Comparison of ENCODE assay signal across 8 cellular contexts in the genomic region with DNA sequence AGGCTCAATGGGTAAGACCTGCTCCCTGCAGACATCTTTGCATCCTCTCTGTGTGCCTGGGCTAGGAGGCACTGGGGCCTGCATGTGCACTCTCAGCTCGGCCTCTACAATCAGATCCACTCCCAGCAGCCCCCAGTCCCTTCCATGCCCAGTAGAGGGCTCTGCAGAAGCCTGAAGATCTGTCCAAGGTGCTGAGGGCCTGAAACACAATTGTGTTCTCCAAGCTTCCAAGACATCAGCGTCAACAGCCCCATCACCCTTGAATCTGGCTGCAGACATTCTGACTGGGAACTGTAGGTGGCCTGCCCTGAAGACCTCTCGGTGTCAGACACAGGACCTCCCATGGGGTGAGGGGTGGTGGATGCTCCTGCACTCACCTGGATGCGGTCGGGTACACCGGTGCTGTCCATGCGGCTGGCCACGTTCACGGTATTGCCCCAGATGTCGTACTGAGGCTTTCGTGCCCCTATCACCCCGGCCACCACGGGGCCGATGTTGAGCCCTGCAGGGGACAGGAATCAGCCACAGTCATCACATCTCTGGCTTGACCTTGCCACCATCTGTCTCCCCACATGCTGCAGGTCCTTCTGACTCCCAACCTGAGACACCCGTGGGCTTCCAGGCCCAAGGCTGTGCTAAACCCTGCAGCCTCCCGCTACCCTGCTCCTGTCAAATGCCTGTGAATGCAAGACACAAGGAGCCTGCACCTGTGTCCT.
DNase-seq lines count a peak whose midpoint lies in the region; ATAC-seq and TF ChIP-seq lines count a peak whose summit lies in the region.

No MANE protein-coding gene starts in this region.

- H3K27me3 Mint-ChIP-seq in activated CD4-positive, alpha-beta T cell treated with anti-CD3 and anti-CD28 coated beads, Interleukin-2, amount 10 ng/mL, durations not matched to agents 7 days and 5 days, result no peaks in the 10 kb centered on the region
- H3K27me3 Mint-ChIP-seq in CD8-positive, alpha-beta memory T cell, result peaks cover 0 to 1% of the 10 kb centered on the region in 2 donors

- no peaks in the 10 kb centered on the region for H3K4me1 Mint-ChIP-seq in activated CD4-positive, alpha-beta T cell treated with anti-CD3 and anti-CD28 coated beads, Interleukin-2, amount 10 ng/mL, durations not matched to agents 7 days and 5 days
- H3K4me1 Mint-ChIP-seq in CD8-positive, alpha-beta memory T cell, result no peaks in the 10 kb centered on the region

- H3K9me3 Mint-ChIP-seq in activated CD4-positive, alpha-beta T cell treated with anti-CD3 and anti-CD28 coated beads, Interleukin-2, amount 10 ng/mL, durations not matched to agents 7 days and 5 days, result no peaks in the 10 kb centered on the region
- H3K9me3 Mint-ChIP-seq in CD8-positive, alpha-beta memory T cell, result no peaks in the 10 kb centered on the region

- H3K27me3 ChIP-seq in BJ (ENCODE audit: control insufficient read depth, insufficient read depth, low read length), result no peaks in the 10 kb centered on the region
- H3K27me3 ChIP-seq in trophoblast cell (ENCODE audit: insufficient read depth, low read length), result no peaks in the 10 kb centered on the region
- H3K27me3 ChIP-seq in CD8-positive, alpha-beta memory T cell (ENCODE audit: insufficient read depth, low read length, poor library complexity, severe bottlenecking), result no peaks in the 10 kb centered on the region

- H3K36me3 ChIP-seq in BJ (ENCODE audit: control insufficient read depth, insufficient read depth, low read length) (no peaks in the 10 kb centered on the region), trophoblast cell (ENCODE audit: control insufficient read depth in 1 of 2, insufficient read depth in 2 of 2, low read length in 2 of 2) (no peaks in the 10 kb centered on the region)
- H3K36me3 ChIP-seq in CD8-positive, alpha-beta memory T cell (ENCODE audit: insufficient read depth, low read length), result no peaks in the 10 kb centered on the region

- no CpG with 5 or more reads among the region's 16 CpGs for WGBS in trophoblast cell (ENCODE audit: extremely low coverage, insufficient coverage, insufficient read length)

- no peaks in the 10 kb centered on the region for H3K79me1 ChIP-seq in trophoblast cell (ENCODE audit: low read length)

- H4K12ac ChIP-seq in trophoblast cell (ENCODE audit: low read depth, low read length), result no peak overlapping the region

- POLR2A ChIA-PET in BJ (lab: Charles Lee), result no interaction called here
- POLR2A ChIA-PET in activated CD4-positive, alpha-beta T cell treated with anti-CD3 and anti-CD28 coated beads, Interleukin-2, amount 10 ng/mL, durations not matched to agents 7 days and 5 days (lab: Charles Lee), result no interaction called here
- POLR2A ChIA-PET in CD8-positive, alpha-beta memory T cell (lab: Charles Lee), result no interaction called here

- no peak overlapping the region for H3K4me2 ChIP-seq in trophoblast cell (ENCODE audit: low read length)

- H3K9me3 ChIP-seq in trophoblast cell (ENCODE audit: insufficient read depth, low read depth, low read length), result no peaks in the 10 kb centered on the region
- H3K9me3 ChIP-seq in CD8-positive, alpha-beta memory T cell (ENCODE audit: low read length), result no peaks in the 10 kb centered on the region

- in situ Hi-C loops in GM13977 (cut with MboI; ENCODE audit: low pct_unique_long_range_greater_than_20kb, low sequenced_read_pairs, unreplicated experiment), result no loop called here

- no peak overlapping the region for H4K91ac ChIP-seq in trophoblast cell (ENCODE audit: low read depth, low read length)

- CTCF ChIA-PET in BJ (lab: Yijun Ruan, JAX), result interaction anchor here (0.8 to 1.9 kb wide), 8 partner anchors 9 to 272 kb away, joined by 3 to 11 read pairs (median 3); no protein-coding TSS in a partner anchor
- CTCF ChIA-PET in activated CD4-positive, alpha-beta T cell treated with anti-CD3 and anti-CD28 coated beads, Interleukin-2, amount 10 ng/mL, durations not matched to agents 7 days and 5 days (lab: Charles Lee), result no interaction called here
- CTCF ChIA-PET in CD8-positive, alpha-beta memory T cell (lab: Charles Lee), result interaction anchor here (0.9 kb wide), 1 partner anchor 40 kb away, joined by 4 read pairs; no protein-coding TSS in a partner anchor

- H2BK5ac ChIP-seq in trophoblast cell (ENCODE audit: low read depth, low read length, poor library complexity), result no peak overlapping the region

- H2AFZ ChIP-seq in trophoblast cell (ENCODE audit: insufficient read depth, low read length, poor library complexity), result no peak overlapping the region

- no peak overlapping the region for H3K14ac ChIP-seq in trophoblast cell (ENCODE audit: low read length)

- H2BK12ac ChIP-seq in trophoblast cell (ENCODE audit: low read length), result no peak overlapping the region

- H3K4me3 ChIP-seq in BJ (ENCODE audit: low read depth, low read length) (no peak overlapping the region), LNCaP clone FGC (ENCODE audit: low read depth, low read length) (no peak overlapping the region), fibroblast of villous mesenchyme (ENCODE audit: low read depth, low read length) (no peak overlapping the region), trophoblast cell (ENCODE audit: low read depth, low read length) (no peak overlapping the region)
- no peak overlapping the region for H3K4me3 ChIP-seq in CD8-positive, alpha-beta memory T cell (ENCODE audit: low read length)

- no peak overlapping the region for H3K4me3 Mint-ChIP-seq in activated CD4-positive, alpha-beta T cell treated with anti-CD3 and anti-CD28 coated beads, Interleukin-2, amount 10 ng/mL, durations not matched to agents 7 days and 5 days
- H3K4me3 Mint-ChIP-seq in CD8-positive, alpha-beta memory T cell, result no peak overlapping the region

- no peak for ATAC-seq in HG02973 (IDR thresholded peaks at IDR 0.05; ENCODE audit: unreplicated experiment)

- DNase-seq in BJ (ENCODE audit: low read depth), result no peak
- peak; percentile 84 for DNase-seq in GM13977 (ENCODE audit: low spot score)
- peak; percentile 54 for DNase-seq in LNCaP clone FGC (ENCODE audit: low read depth)
- DNase-seq in activated CD4-positive, alpha-beta T cell treated with anti-CD3 and anti-CD28 coated beads, Interleukin-2, amount 10 ng/mL, durations not matched to agents 7 days and 5 days, result peak; percentile 68
- peak; percentile 61 for DNase-seq in fibroblast of villous mesenchyme (ENCODE audit: low read depth)
- peak; percentile 43 to 65 for DNase-seq in trophoblast cell
- no peak for DNase-seq in CD8-positive, alpha-beta memory T cell

- no peak overlapping the region for H3K27ac ChIP-seq in trophoblast cell (ENCODE audit: low read depth, low read length)
- H3K27ac ChIP-seq in CD8-positive, alpha-beta memory T cell (ENCODE audit: low read depth, low read length), result no peak overlapping the region

- TF ChIP-seq CTCF in BJ (IDR thresholded peaks at IDR 0.05; ENCODE audit: insufficient read depth, low read depth, low read length) (peak; percentile 93), GM13977 (IDR thresholded peaks at IDR 0.05; ENCODE audit: extremely low read depth, insufficient read depth, missing control alignments) (peak; percentile 76), LNCaP clone FGC (IDR thresholded peaks at IDR 0.05; ENCODE audit: control insufficient read depth, extremely low read depth, insufficient read depth) (peak; percentile 94), fibroblast of villous mesenchyme (IDR thresholded peaks at IDR 0.05; ENCODE audit: insufficient read depth, low read depth, low read length) (peak; percentile 96)

- H3K18ac ChIP-seq in trophoblast cell (ENCODE audit: low read length), result no peak overlapping the region

- no peak overlapping the region for H2AK5ac ChIP-seq in trophoblast cell (ENCODE audit: low read length)

- H3K4me1 ChIP-seq in trophoblast cell (ENCODE audit: control insufficient read depth in 1 of 2, insufficient read depth in 2 of 2, low read length in 2 of 2), result peaks cover 6 to 11% of the 10 kb centered on the region in 2 experiments
- no peaks in the 10 kb centered on the region for H3K4me1 ChIP-seq in CD8-positive, alpha-beta memory T cell (ENCODE audit: insufficient read depth, low read length)

- H3K4ac ChIP-seq in trophoblast cell (ENCODE audit: low read depth, low read length), result no peak overlapping the region

- H2BK120ac ChIP-seq in trophoblast cell (ENCODE audit: insufficient read depth, low read length, poor library complexity), result no peak overlapping the region

- H4K8ac ChIP-seq in trophoblast cell (ENCODE audit: low read depth, low read length), result no peak overlapping the region

- H3K27ac Mint-ChIP-seq in activated CD4-positive, alpha-beta T cell treated with anti-CD3 and anti-CD28 coated beads, Interleukin-2, amount 10 ng/mL, durations not matched to agents 7 days and 5 days, result no peak overlapping the region
- no peak overlapping the region for H3K27ac Mint-ChIP-seq in CD8-positive, alpha-beta memory T cell

- H3K79me2 ChIP-seq in trophoblast cell (ENCODE audit: control insufficient read depth, insufficient read depth, low read length, poor library complexity), result no peaks in the 10 kb centered on the region

- no peaks in the 10 kb centered on the region for H3K36me3 Mint-ChIP-seq in activated CD4-positive, alpha-beta T cell treated with anti-CD3 and anti-CD28 coated beads, Interleukin-2, amount 10 ng/mL, durations not matched to agents 7 days and 5 days (ENCODE audit: low read depth)
- H3K36me3 Mint-ChIP-seq in CD8-positive, alpha-beta memory T cell, result peaks cover 0 to 1% (median 0%) of the 10 kb centered on the region in 3 donors

- H3K23ac ChIP-seq in trophoblast cell (ENCODE audit: low read length), result no peak overlapping the region

- H3K9ac ChIP-seq in trophoblast cell (ENCODE audit: low read length), result no peak overlapping the region

Comparison
In these comparisons a context has a peak if more than half of its experiments do, and no peak if none do; other contexts are left out.
1. DNase-seq: peak in GM13977 (single experiment), LNCaP clone FGC (single experiment), activated CD4-positive, alpha-beta T cell treated with anti-CD3 and anti-CD28 coated beads, Interleukin-2, amount 10 ng/mL, durations not matched to agents 7 days and 5 days (single experiment), fibroblast of villous mesenchyme (single experiment) and trophoblast cell (2 of 2); none in BJ (single experiment) and CD8-positive, alpha-beta memory T cell (0 of 5).
2. Peak in every context shown above with its lines, with median percentiles within 50 percentile points of each other: CTCF ChIP-seq.